1 cellular context compared by ENCODE assay signal in genomic region chr12:118373628-118374027, GRCh38.
TF ChIP-seq lines count a peak whose summit lies in the region.

No MANE protein-coding gene starts in this region.

TF ChIP-seq in H1, 55 proteins besides CTCF, POLR2A, EP300 and RAD21 (continued from another document):
- TF ChIP-seq CHD7 (IDR thresholded peaks at IDR 0.05; ENCODE audit: insufficient replicate concordance, low read length) (no peak), BRCA1 (IDR thresholded peaks at IDR 0.05; ENCODE audit: low read depth, low read length) (no peak), CEBPB (IDR thresholded peaks at IDR 0.05; ENCODE audit: low read depth, low read length) (no peak), RFX5 (IDR thresholded peaks at IDR 0.05; ENCODE audit: borderline replicate concordance, low read depth, low read length) (no peak), KDM4A (IDR thresholded peaks at IDR 0.05; ENCODE audit: low read depth, low read length, severe bottlenecking) (no peak), SIN3A (conservative IDR thresholded peaks at IDR 0.05 in 1 of 2, IDR thresholded peaks at IDR 0.05 in 1 of 2; ENCODE audit: low read depth in 1 of 2, low read length in 2 of 2) (no peak)
